ENCODE assay signal across 19 cellular contexts in genomic region chr2:236342507-236342906, GRCh38.
DNase-seq lines count a peak whose midpoint lies in the region; ATAC-seq lines count a peak whose summit lies in the region.
"Had no signal": no experiment of that assay in that cellular context is flagged by ENCODE, and none has a peak within 500 bp of the region (broad histone marks: within the 10 kb centered on the region; RNA-seq: fewer than 3 reads in every experiment).

No MANE protein-coding gene starts in this region.

- H3K4me3 ChIP-seq in BLaER1: no peak overlapping the region
- H3K4me3 ChIP-seq: GM12878, HAP-1 had no signal

- no peaks in the 10 kb centered on the region for H3K27me3 ChIP-seq in BLaER1

- no peaks in the 10 kb centered on the region for H4K20me1 ChIP-seq in BLaER1

- peak in 23 of 61 donors; percentile 8 to 58 (median 33) for DNase-seq in caudate nucleus (lab: John Stamatoyannopoulos, UW)
- DNase-seq in head of caudate nucleus: peak in 33 of 42 donors; percentile 24 to 85 (median 54)
- peak; percentile 68 for DNase-seq in putamen (ENCODE audit: low spot score)
- DNase-seq in amniotic stem cell (lab: John Stamatoyannopoulos, UW): no peak
- no peak for DNase-seq in NCI-H526 (lab: John Stamatoyannopoulos, UW)
- DNase-seq: 8988T; CD4-positive, CD25-positive, alpha-beta regulatory T cell; CD8-positive, alpha-beta memory T cell; COR-L47; DMS 273 treated with DMSO at 0.1 percent for 48 hours; DMS53; DND-41; EL; GOT3 had no signal

- peak overlapping the region; percentile 75 for H3K4me2 ChIP-seq in BLaER1

- ATAC-seq in HG03457 (IDR thresholded peaks at IDR 0.05; ENCODE audit: unreplicated experiment): no peak
- ATAC-seq: GM12878 had no signal

- no peak overlapping the region for H3K9ac ChIP-seq in BLaER1

- H3K9me3 ChIP-seq in BLaER1: 0 out of 2 replicates have a peak, but pooled peaks cover 5% of the 10 kb centered on the region
- H3K9me3 ChIP-seq: HAP-1 had no signal

- H3K27ac ChIP-seq in BLaER1: no peak overlapping the region
- peak overlapping the region; percentile 89 for H3K27ac ChIP-seq in caudate nucleus (ENCODE audit: low read depth, low read length)
- H3K27ac ChIP-seq: HL-60 had no signal

- intact Hi-C loops in head of caudate nucleus (cut with DNase I): loop anchor here (10.0 kb wide), 1 partner anchor 232 kb away; no protein-coding TSS in a partner anchor

- peaks cover 65% of the 10 kb centered on the region for H3K4me1 ChIP-seq in BLaER1
- H3K4me1 ChIP-seq: HAP-1 had no signal

- H3K36me3 ChIP-seq in BLaER1: no peaks in the 10 kb centered on the region
- H3K36me3 ChIP-seq: HAP-1 had no signal

Comparison
In these comparisons a context has a peak if more than half of its experiments do, and no peak if none do; other contexts are left out.
1. DNase-seq: peak in head of caudate nucleus (33 of 42) and putamen (single experiment); none in amniotic stem cell (single experiment) and NCI-H526 (0 of 2).